Comparison of ENCODE assay signal across 30 cellular contexts in genomic region chr10:92156874-92157273, GRCh38.
A peak's percentile ranks its signal among the peaks of the same experiment; 100 is the strongest.
DNase-seq lines count a peak whose midpoint lies in the region; ATAC-seq, FAIRE-seq and TF ChIP-seq lines count a peak whose summit lies in the region.
"Had no signal": no experiment of that assay in that cellular context is flagged by ENCODE, and none has a peak within 500 bp of the region (broad histone marks: within the 10 kb centered on the region; RNA-seq: fewer than 3 reads in every experiment).

No MANE protein-coding gene starts in this region.

- CTCF ChIA-PET in K562 (lab: Yijun Ruan, JAX; ENCODE audit: low intra/inter-chr PET ratio) = no interaction called here

- H3K27ac ChIP-seq in K562 (ENCODE audit: extremely low read depth, low read depth, low read length) = peak overlapping the region; percentile 41; the same call in 1 of the 3 replicates
- H3K27ac ChIP-seq: brain microvascular endothelial cell, neutrophil, SJCRH30, transverse colon had no signal

- POLR2A ChIA-PET in K562 (lab: Yijun Ruan, JAX) = no interaction called here

- H3K4me3 Mint-ChIP-seq in mesothelial cell of epicardium (peak overlapping the region; percentile 34), endothelial cell (ENCODE audit: unreplicated experiment) (no peak overlapping the region)
- H3K4me3 Mint-ChIP-seq: activated CD8-positive, alpha-beta memory T cell treated with anti-CD3 and anti-CD28 coated beads, Interleukin-2, amount 10 ng/mL, durations not matched to agents 7 days and 5 days; naive B cell; stimulated activated effector memory CD8-positive, alpha-beta T cell treated with anti-CD3 and anti-CD28 coated beads, Interleukin-12 subunit alpha, Interleukin-12 subunit beta, amount 100 ng/mL, for 72 hours; T-helper 1 cell treated with Interleukin-12 subunit alpha and Interleukin-12 subunit beta and Interleukin-4 antibody, amounts not matched to agents 30 μg/mL and 1 μg/mL, for 36 hours had no signal

- no peaks in the 10 kb centered on the region for H3K79me2 ChIP-seq in K562 (ENCODE audit: control insufficient read depth, insufficient read depth, low read length)

- H3K4me2 ChIP-seq in K562 (ENCODE audit: insufficient read depth, low read length) = no peak overlapping the region

- intact Hi-C loops in K562 (cut with micrococcal nuclease) = no loop called here

- BruUV-seq in K562 (replicated peaks; lab: Mats Ljungman, UMichigan) = no TSS peak

- no peaks in the 10 kb centered on the region for H3K27me3 ChIP-seq in K562 (ENCODE audit: control insufficient read depth in 2 of 2, insufficient read depth in 2 of 2, low read length in 2 of 2)
- H3K27me3 ChIP-seq: brain microvascular endothelial cell, neutrophil, SJCRH30, transverse colon had no signal

- no peak overlapping the region for H3K9ac ChIP-seq in K562 (ENCODE audit: insufficient read depth in 1 of 2, low read depth in 2 of 2, low read length in 2 of 2)

- in situ Hi-C loops in K562 (cut with MboI) = no loop called here

- H3K4me3 ChIP-seq in K562 = no peak overlapping the region
- H3K4me3 ChIP-seq: SJCRH30, transverse colon had no signal

- ATAC-seq in K562 = no peak
- ATAC-seq: activated CD8-positive, alpha-beta memory T cell treated with anti-CD3 and anti-CD28 coated beads, Interleukin-2, amount 10 ng/mL, durations not matched to agents 7 days and 5 days; left ventricle myocardium superior; stimulated activated effector memory CD8-positive, alpha-beta T cell treated with anti-CD3 and anti-CD28 coated beads, Interleukin-12 subunit alpha, Interleukin-12 subunit beta, amount 100 ng/mL, for 72 hours had no signal

- H3K27ac Mint-ChIP-seq in mesothelial cell of epicardium (peak overlapping the region; percentile 70), endothelial cell (ENCODE audit: unreplicated experiment) (no peak overlapping the region)
- H3K27ac Mint-ChIP-seq: activated CD8-positive, alpha-beta memory T cell treated with anti-CD3 and anti-CD28 coated beads, Interleukin-2, amount 10 ng/mL, durations not matched to agents 7 days and 5 days; stimulated activated effector memory CD8-positive, alpha-beta T cell treated with anti-CD3 and anti-CD28 coated beads, Interleukin-12 subunit alpha, Interleukin-12 subunit beta, amount 100 ng/mL, for 72 hours; T-helper 1 cell treated with Interleukin-12 subunit alpha and Interleukin-12 subunit beta and Interleukin-4 antibody, amounts not matched to agents 30 μg/mL and 1 μg/mL, for 36 hours had no signal

- no peak overlapping the region for H2AFZ ChIP-seq in K562 (ENCODE audit: low read depth, low read length)

- H3K4me1 Mint-ChIP-seq in mesothelial cell of epicardium = peaks cover 20% of the 10 kb centered on the region
- peaks cover 7% of the 10 kb centered on the region for H3K4me1 Mint-ChIP-seq in endothelial cell (ENCODE audit: unreplicated experiment)
- H3K4me1 Mint-ChIP-seq: activated CD8-positive, alpha-beta memory T cell treated with anti-CD3 and anti-CD28 coated beads, Interleukin-2, amount 10 ng/mL, durations not matched to agents 7 days and 5 days had no signal

- no peak for FAIRE-seq in K562 (lab: Jason Lieb, UNC)
- FAIRE-seq: endothelial cell of umbilical vein had no signal

- H3K27me3 Mint-ChIP-seq in mesothelial cell of epicardium (ENCODE audit: low read depth) (no peaks in the 10 kb centered on the region), endothelial cell (ENCODE audit: unreplicated experiment) (peaks cover 1% of the 10 kb centered on the region)
- H3K27me3 Mint-ChIP-seq: activated CD8-positive, alpha-beta memory T cell treated with anti-CD3 and anti-CD28 coated beads, Interleukin-2, amount 10 ng/mL, durations not matched to agents 7 days and 5 days; naive B cell had no signal

- no peaks in the 10 kb centered on the region for H4K20me1 ChIP-seq in K562 (replicated peaks; ENCODE audit: control insufficient read depth, insufficient read depth, low read length)

- WGBS in K562 (ENCODE audit: insufficient coverage, low coverage, missing lambda C conversion rate) = 0% methylated on average over 2 of the region's 2 CpGs

- DNase-seq in EH (ENCODE audit: low read depth) = peak; percentile 22
- peak; percentile 18 for DNase-seq in NCI-H446 treated with DMSO at 0.1 percent for 48 hours (lab: John Stamatoyannopoulos, UW)
- DNase-seq in K562 (ENCODE audit: extremely low read depth in 1 of 4, low spot score in 3 of 4) = no peak
- DNase-seq in mesothelial cell of epicardium (ENCODE audit: low spot score in 2 of 2, unreplicated experiment in 2 of 2) = no peak
- DNase-seq in ureter (ENCODE audit: low spot score) = no peak
- no peak for DNase-seq in activated naive CD4-positive, alpha-beta T cell treated with anti-CD3 and anti-CD28 coated beads, Interleukin-2, amount 50 U/mL, for 16 hours
- no peak for DNase-seq in HK-2 (ENCODE audit: unreplicated experiment)
- no peak for DNase-seq in endothelial cell (ENCODE audit: low spot score)
- DNase-seq: activated CD4-positive, alpha-beta T cell treated with anti-CD3 and anti-CD28 coated beads, Interleukin-2, amount 50 U/mL, for 1 hour; activated CD4-positive, CD25-positive, alpha-beta regulatory T cell; activated CD8-positive, alpha-beta memory T cell treated with anti-CD3 and anti-CD28 coated beads, Interleukin-2, amount 10 ng/mL, durations not matched to agents 7 days and 5 days; activated T-cell treated with anti-CD3 and anti-CD28 coated beads, Interleukin-2, amount 50 U/mL, for 48 hours; amniotic stem cell; BE2C; brain microvascular endothelial cell; DMS53; kidney; left ventricle myocardium superior; naive B cell; NCI-H1092; NCI-H187; RPMI8226; SJCRH30; stimulated activated CD4-positive, alpha-beta T cell treated with anti-CD3 and anti-CD28 coated beads, Interleukin-15, amount 100 ng/mL, for 24 hours; stimulated activated CD4-positive, alpha-beta T cell treated with anti-CD3 and anti-CD28 coated beads, Interleukin-4, amount 100 ng/mL, for 4 hours; transverse colon had no signal

- H3K9me3 Mint-ChIP-seq in mesothelial cell of epicardium = no peaks in the 10 kb centered on the region
- no peaks in the 10 kb centered on the region for H3K9me3 Mint-ChIP-seq in endothelial cell (ENCODE audit: unreplicated experiment)
- H3K9me3 Mint-ChIP-seq: naive B cell; stimulated activated effector memory CD8-positive, alpha-beta T cell treated with anti-CD3 and anti-CD28 coated beads, Interleukin-12 subunit alpha, Interleukin-12 subunit beta, amount 100 ng/mL, for 72 hours; T-helper 1 cell treated with Interleukin-12 subunit alpha and Interleukin-12 subunit beta and Interleukin-4 antibody, amounts not matched to agents 30 μg/mL and 1 μg/mL, for 36 hours had no signal

- H3K9me3 ChIP-seq in K562 (replicated peaks; ENCODE audit: control insufficient read depth, insufficient read depth, low read depth, low read length) = no peaks in the 10 kb centered on the region
- H3K9me3 ChIP-seq: BE2C, neutrophil, SJCRH30, transverse colon had no signal

- H3K36me3 ChIP-seq in K562 (ENCODE audit: control insufficient read depth, insufficient read depth, low read length) = no peaks in the 10 kb centered on the region
- H3K36me3 ChIP-seq: BE2C, brain microvascular endothelial cell, neutrophil, SJCRH30, transverse colon had no signal

- no peak for TF ChIP-seq EP300 in K562 (IDR thresholded peaks at IDR 0.05; ENCODE audit: low read length)

- no peaks in the 10 kb centered on the region for H3K4me1 ChIP-seq in K562 (replicated peaks in 1 of 2; ENCODE audit: control insufficient read depth in 2 of 2, insufficient read depth in 2 of 2, low read length in 2 of 2)
- H3K4me1 ChIP-seq: SJCRH30 had no signal

- no peak for TF ChIP-seq POLR2A in K562 (conservative IDR thresholded peaks at IDR 0.05)

- H3K36me3 Mint-ChIP-seq in mesothelial cell of epicardium (no peaks in the 10 kb centered on the region), endothelial cell (ENCODE audit: low read depth, unreplicated experiment) (no peaks in the 10 kb centered on the region)
- H3K36me3 Mint-ChIP-seq: stimulated activated effector memory CD8-positive, alpha-beta T cell treated with anti-CD3 and anti-CD28 coated beads, Interleukin-12 subunit alpha, Interleukin-12 subunit beta, amount 100 ng/mL, for 72 hours had no signal

- no peak for TF ChIP-seq CTCF in K562 (IDR thresholded peaks at IDR 0.05 in 2 of 3, conservative IDR thresholded peaks at IDR 0.05 in 1 of 3; ENCODE audit: insufficient read depth in 2 of 3, low read depth in 1 of 3, low read length in 3 of 3)
- no peak for TF ChIP-seq CTCF in mesothelial cell of epicardium (IDR thresholded peaks at IDR 0.05; ENCODE audit: unreplicated experiment)
- no peak for TF ChIP-seq CTCF in endothelial cell (IDR thresholded peaks at IDR 0.05; ENCODE audit: unreplicated experiment)

- no peak for TF ChIP-seq RAD21 in K562 (CRISPR knock-in tag; conservative IDR thresholded peaks at IDR 0.05 in 1 of 2, IDR thresholded peaks at IDR 0.05 in 1 of 2)

- no peaks in the 10 kb centered on the region for H3K9me1 ChIP-seq in K562 (ENCODE audit: control insufficient read depth, insufficient read depth, low read length)

TF ChIP-seq in K562, 482 proteins besides CTCF, POLR2A, EP300 and RAD21:
- no peak for TF ChIP-seq PRDM10 (IDR thresholded peaks at IDR 0.05; ENCODE audit: partially characterized antibody)
- peak; percentile 8 for TF ChIP-seq MEIS2 (IDR thresholded peaks at IDR 0.05; ENCODE audit: partially characterized antibody)

Comparison
In these comparisons a context has a peak if more than half of its experiments do, and no peak if none do; other contexts are left out.
1. DNase-seq: peak in EH (single experiment) and NCI-H446 treated with DMSO at 0.1 percent for 48 hours (single experiment); none in K562 (0 of 4), mesothelial cell of epicardium (0 of 2), ureter (single experiment), activated naive CD4-positive, alpha-beta T cell treated with anti-CD3 and anti-CD28 coated beads, Interleukin-2, amount 50 U/mL, for 16 hours (single experiment), HK-2 (single experiment) and endothelial cell (single experiment).